Comparison of ENCODE assay signal across 1 cellular context in the genomic region with DNA sequence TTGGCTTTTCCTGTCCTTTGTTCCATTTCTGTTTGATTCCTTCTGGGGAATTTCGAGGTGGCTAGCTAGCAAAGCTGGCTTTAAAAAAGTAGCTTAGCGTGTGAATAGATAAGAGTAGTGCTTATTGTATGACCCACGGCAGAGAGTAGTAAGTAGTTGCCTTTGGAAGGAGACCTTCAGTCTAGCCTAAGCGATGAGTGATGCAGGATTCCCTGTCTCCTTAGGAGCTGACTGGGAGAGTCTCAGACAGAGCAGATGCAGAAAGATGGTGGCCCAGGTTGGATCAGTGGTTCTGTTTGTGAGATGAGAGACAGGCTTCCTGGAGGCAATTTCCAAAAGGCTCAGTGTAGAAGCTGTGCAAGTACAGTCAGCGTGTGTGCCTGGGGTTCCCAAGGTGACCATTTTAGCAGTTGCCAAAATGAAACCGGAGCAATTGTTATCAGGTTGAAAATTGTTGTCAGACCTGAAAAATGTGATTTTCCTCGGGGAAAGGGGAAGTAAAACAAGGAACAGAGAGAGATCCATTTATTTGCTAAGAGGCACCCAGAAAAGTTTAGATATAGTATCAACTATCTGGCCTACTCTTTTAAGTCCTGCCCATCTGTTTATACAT.
TF ChIP-seq lines count a peak whose summit lies in the region.

No MANE protein-coding gene starts in this region.

TF ChIP-seq in A549, 52 proteins besides CTCF, POLR2A, EP300 and RAD21 (continued from another document):
- TF ChIP-seq, protein P1, sequence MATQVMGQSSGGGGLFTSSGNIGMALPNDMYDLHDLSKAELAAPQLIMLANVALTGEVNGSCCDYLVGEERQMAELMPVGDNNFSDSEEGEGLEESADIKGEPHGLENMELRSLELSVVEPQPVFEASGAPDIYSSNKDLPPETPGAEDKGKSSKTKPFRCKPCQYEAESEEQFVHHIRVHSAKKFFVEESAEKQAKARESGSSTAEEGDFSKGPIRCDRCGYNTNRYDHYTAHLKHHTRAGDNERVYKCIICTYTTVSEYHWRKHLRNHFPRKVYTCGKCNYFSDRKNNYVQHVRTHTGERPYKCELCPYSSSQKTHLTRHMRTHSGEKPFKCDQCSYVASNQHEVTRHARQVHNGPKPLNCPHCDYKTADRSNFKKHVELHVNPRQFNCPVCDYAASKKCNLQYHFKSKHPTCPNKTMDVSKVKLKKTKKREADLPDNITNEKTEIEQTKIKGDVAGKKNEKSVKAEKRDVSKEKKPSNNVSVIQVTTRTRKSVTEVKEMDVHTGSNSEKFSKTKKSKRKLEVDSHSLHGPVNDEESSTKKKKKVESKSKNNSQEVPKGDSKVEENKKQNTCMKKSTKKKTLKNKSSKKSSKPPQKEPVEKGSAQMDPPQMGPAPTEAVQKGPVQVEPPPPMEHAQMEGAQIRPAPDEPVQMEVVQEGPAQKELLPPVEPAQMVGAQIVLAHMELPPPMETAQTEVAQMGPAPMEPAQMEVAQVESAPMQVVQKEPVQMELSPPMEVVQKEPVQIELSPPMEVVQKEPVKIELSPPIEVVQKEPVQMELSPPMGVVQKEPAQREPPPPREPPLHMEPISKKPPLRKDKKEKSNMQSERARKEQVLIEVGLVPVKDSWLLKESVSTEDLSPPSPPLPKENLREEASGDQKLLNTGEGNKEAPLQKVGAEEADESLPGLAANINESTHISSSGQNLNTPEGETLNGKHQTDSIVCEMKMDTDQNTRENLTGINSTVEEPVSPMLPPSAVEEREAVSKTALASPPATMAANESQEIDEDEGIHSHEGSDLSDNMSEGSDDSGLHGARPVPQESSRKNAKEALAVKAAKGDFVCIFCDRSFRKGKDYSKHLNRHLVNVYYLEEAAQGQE (IDR thresholded peaks at IDR 0.05), result no peak
